Comparison of ENCODE assay signal across 34 cellular contexts in genomic region chr10:76299501-76299900, GRCh38.
"Had no signal": no experiment of that assay in that cellular context is flagged by ENCODE, and none has a peak within 500 bp of the region (broad histone marks: within the 10 kb centered on the region; RNA-seq: fewer than 3 reads in every experiment).

No MANE protein-coding gene starts in this region.

- H3K27ac Mint-ChIP-seq: activated CD4-positive, alpha-beta memory T cell treated with anti-CD3 and anti-CD28 coated beads, Interleukin-2, amount 10 ng/mL, durations not matched to agents 7 days and 5 days; activated CD8-positive, alpha-beta memory T cell treated with anti-CD3 and anti-CD28 coated beads, Interleukin-2, amount 10 ng/mL, durations not matched to agents 7 days and 5 days; activated naive CD8-positive, alpha-beta T cell treated with anti-CD3 and anti-CD28 coated beads for 36 hours had no signal

- H3K36me3 Mint-ChIP-seq: activated CD8-positive, alpha-beta memory T cell treated with anti-CD3 and anti-CD28 coated beads, Interleukin-2, amount 10 ng/mL, durations not matched to agents 7 days and 5 days; activated naive CD8-positive, alpha-beta T cell treated with anti-CD3 and anti-CD28 coated beads for 36 hours had no signal

- H3K4me1 Mint-ChIP-seq: activated CD4-positive, alpha-beta memory T cell treated with anti-CD3 and anti-CD28 coated beads, Interleukin-2, amount 10 ng/mL, durations not matched to agents 7 days and 5 days; activated CD8-positive, alpha-beta memory T cell treated with anti-CD3 and anti-CD28 coated beads, Interleukin-2, amount 10 ng/mL, durations not matched to agents 7 days and 5 days; activated naive CD8-positive, alpha-beta T cell treated with anti-CD3 and anti-CD28 coated beads for 36 hours; central memory CD8-positive, alpha-beta T cell had no signal

- H3K27me3 ChIP-seq: brain microvascular endothelial cell, Peyer's patch had no signal

- H3K27ac ChIP-seq: brain microvascular endothelial cell, Peyer's patch, WERI-Rb-1 had no signal

- H3K4me3 ChIP-seq: Peyer's patch had no signal

- H3K27me3 Mint-ChIP-seq: activated CD4-positive, alpha-beta memory T cell treated with anti-CD3 and anti-CD28 coated beads, Interleukin-2, amount 10 ng/mL, durations not matched to agents 7 days and 5 days; activated CD8-positive, alpha-beta memory T cell treated with anti-CD3 and anti-CD28 coated beads, Interleukin-2, amount 10 ng/mL, durations not matched to agents 7 days and 5 days; central memory CD8-positive, alpha-beta T cell had no signal

- H3K4me3 Mint-ChIP-seq: activated CD4-positive, alpha-beta memory T cell treated with anti-CD3 and anti-CD28 coated beads, Interleukin-2, amount 10 ng/mL, durations not matched to agents 7 days and 5 days; activated CD8-positive, alpha-beta memory T cell treated with anti-CD3 and anti-CD28 coated beads, Interleukin-2, amount 10 ng/mL, durations not matched to agents 7 days and 5 days; activated naive CD8-positive, alpha-beta T cell treated with anti-CD3 and anti-CD28 coated beads for 36 hours; central memory CD8-positive, alpha-beta T cell had no signal

- H3K36me3 ChIP-seq: brain microvascular endothelial cell, Peyer's patch, WERI-Rb-1 had no signal

- ATAC-seq: activated CD8-positive, alpha-beta memory T cell treated with anti-CD3 and anti-CD28 coated beads, Interleukin-2, amount 10 ng/mL, durations not matched to agents 7 days and 5 days; PC-3 had no signal

- DNase-seq: activated CD4-positive, alpha-beta memory T cell treated with anti-CD3 and anti-CD28 coated beads, Interleukin-2, amount 10 ng/mL, durations not matched to agents 7 days and 5 days; activated CD4-positive, alpha-beta T cell treated with anti-CD3 and anti-CD28 coated beads for 1 hour; activated CD4-positive, alpha-beta T cell treated with anti-CD3 and anti-CD28 coated beads for 48 hours; activated CD4-positive, CD25-positive, alpha-beta regulatory T cell; activated CD8-positive, alpha-beta memory T cell treated with anti-CD3 and anti-CD28 coated beads for 24 hours; activated CD8-positive, alpha-beta memory T cell treated with anti-CD3 and anti-CD28 coated beads, Interleukin-2, amount 10 ng/mL, durations not matched to agents 7 days and 5 days; activated CD8-positive, alpha-beta memory T cell treated with anti-CD3 and anti-CD28 coated beads, Interleukin-2, amount 50 U/mL, for 48 hours; activated effector memory CD4-positive, alpha-beta T cell treated with Interleukin-2 at 50 U/mL for 16 hours; activated naive CD4-positive, alpha-beta T cell treated with anti-CD3 and anti-CD28 coated beads, Interleukin-2, amount 50 U/mL, for 16 hours; activated naive CD8-positive, alpha-beta T cell treated with anti-CD3 and anti-CD28 coated beads for 36 hours; activated T-cell treated with anti-CD3 and anti-CD28 coated beads, Interleukin-2, amount 50 U/mL, for 48 hours; amniotic stem cell; aorta; brain microvascular endothelial cell; Kasumi-1; MM.1S; MV-4-11; NCI-H1092; NCI-H1436 treated with DMSO at 0.1 percent for 48 hours; NCI-H1694 treated with DMSO at 0.1 percent for 48 hours; NCI-H2029; NCI-H345; NCI-H524 treated with DMSO at 0.1 percent for 48 hours; NCI-H748 treated with DMSO at 0.1 percent for 48 hours; NK-92 treated with Interleukin-12 subunit alpha and Interleukin-12 subunit beta, amount 100 ng/mL, for 24 hours; PC-3; Peyer's patch; Right ventricle myocardium superior; SW 1271; T-helper 1 cell; T-helper 2 cell; T-helper 9 cell; WERI-Rb-1 had no signal

- H3K9me3 Mint-ChIP-seq: activated naive CD8-positive, alpha-beta T cell treated with anti-CD3 and anti-CD28 coated beads for 36 hours had no signal

- H3K9me3 ChIP-seq: Peyer's patch had no signal
